Comparison of ENCODE assay signal across 18 cellular contexts in genomic region chr14:74875204-74875603, GRCh38. TPM values are rescaled to one million over a fixed set of nuclear protein-coding genes. Genes with fewer than 3 reads are reported as not detected.
DNase-seq lines count a peak whose midpoint lies in the region; ATAC-seq and TF ChIP-seq lines count a peak whose summit lies in the region.
"Had no signal": no experiment of that assay in that cellular context is flagged by ENCODE, and none has a peak within 500 bp of the region (broad histone marks: within the 10 kb centered on the region; RNA-seq: fewer than 3 reads in every experiment).

No MANE protein-coding gene starts in this region.

- H3K27me3 ChIP-seq in BLaER1, result no peaks in the 10 kb centered on the region
- H3K27me3 ChIP-seq in CD8-positive, alpha-beta memory T cell (ENCODE audit: insufficient read depth, low read length, poor library complexity, severe bottlenecking), result no peaks in the 10 kb centered on the region
- no peaks in the 10 kb centered on the region for H3K27me3 ChIP-seq in H7 (ENCODE audit: control insufficient read depth, insufficient read depth, low read length)
- no peaks in the 10 kb centered on the region for H3K27me3 ChIP-seq in MG63
- H3K27me3 ChIP-seq in ovary, result no peaks in the 10 kb centered on the region

- peaks cover 0 to 1% of the 10 kb centered on the region in 2 donors for H3K27me3 Mint-ChIP-seq in CD8-positive, alpha-beta memory T cell
- H3K27me3 Mint-ChIP-seq in activated CD8-positive, alpha-beta T cell treated with anti-CD3 and anti-CD28 coated beads, Interleukin-2, amount 10 ng/mL, durations not matched to agents 7 days and 5 days (ENCODE audit: low read depth), result no peaks in the 10 kb centered on the region
- no peaks in the 10 kb centered on the region for H3K27me3 Mint-ChIP-seq in immature natural killer cell (ENCODE audit: low read depth in 3 of 3)

- intact Hi-C loops in ovary (cut with DNase I), result no loop called here

- WGBS in ovary, 3 donors, result 76 to 80% (median 79%) methylated on average over 5 of the region's 5 CpGs

- ATAC-seq in activated CD8-positive, alpha-beta T cell treated with anti-CD3 and anti-CD28 coated beads, Interleukin-2, amount 10 ng/mL, durations not matched to agents 7 days and 5 days, result no peak
- ATAC-seq in GM21529 (IDR thresholded peaks at IDR 0.05; ENCODE audit: unreplicated experiment), result no peak

- TF ChIP-seq CTCF in ovary (IDR thresholded peaks at IDR 0.05), result no peak

- H3K27ac Mint-ChIP-seq in CD8-positive, alpha-beta memory T cell, result peak overlapping the region in 7 of 8 donors; percentile 34 to 92 (median 67)
- H3K27ac Mint-ChIP-seq in activated CD8-positive, alpha-beta T cell treated with anti-CD3 and anti-CD28 coated beads, Interleukin-2, amount 10 ng/mL, durations not matched to agents 7 days and 5 days, result peak overlapping the region; percentile 82
- peak overlapping the region; percentile 63 to 92 (median 85) for H3K27ac Mint-ChIP-seq in immature natural killer cell

- POLR2A ChIA-PET in CD8-positive, alpha-beta memory T cell (lab: Charles Lee), result no interaction called here
- POLR2A ChIA-PET in activated CD8-positive, alpha-beta T cell treated with anti-CD3 and anti-CD28 coated beads, Interleukin-2, amount 10 ng/mL, durations not matched to agents 7 days and 5 days (lab: Charles Lee), result interaction anchor here (0.6 to 1.9 kb wide), 3 partner anchors 12 to 19 kb away, joined by 3 to 7 read pairs (median 5); no protein-coding TSS in a partner anchor

- no peaks in the 10 kb centered on the region for H3K9me3 Mint-ChIP-seq in CD8-positive, alpha-beta memory T cell
- H3K9me3 Mint-ChIP-seq in activated CD8-positive, alpha-beta T cell treated with anti-CD3 and anti-CD28 coated beads, Interleukin-2, amount 10 ng/mL, durations not matched to agents 7 days and 5 days (ENCODE audit: insufficient read depth), result no peaks in the 10 kb centered on the region
- H3K9me3 Mint-ChIP-seq in immature natural killer cell, result no peaks in the 10 kb centered on the region

- H3K4me1 Mint-ChIP-seq in CD8-positive, alpha-beta memory T cell, result peaks cover 23 to 40% (median 33%) of the 10 kb centered on the region in 3 donors
- peaks cover 28% of the 10 kb centered on the region for H3K4me1 Mint-ChIP-seq in activated CD8-positive, alpha-beta T cell treated with anti-CD3 and anti-CD28 coated beads, Interleukin-2, amount 10 ng/mL, durations not matched to agents 7 days and 5 days (ENCODE audit: low read depth)
- H3K4me1 Mint-ChIP-seq in immature natural killer cell, result peaks cover 24 to 32% of the 10 kb centered on the region in 2 donors

- TF ChIP-seq POLR2A in ovary (IDR thresholded peaks at IDR 0.05), result no peak

- H3K9ac ChIP-seq in BLaER1, result no peak overlapping the region
- H3K9ac ChIP-seq: GM23248 had no signal

- peak overlapping the region; percentile 91 for H3K4me2 ChIP-seq in BLaER1

- 0 out of 2 replicates have a peak overlapping the region, but pooled peaks have one; percentile 66 for H3K27ac ChIP-seq in BLaER1
- no peak overlapping the region for H3K27ac ChIP-seq in CD8-positive, alpha-beta memory T cell (ENCODE audit: low read depth, low read length)
- H3K27ac ChIP-seq in ovary, result no peak overlapping the region
- H3K27ac ChIP-seq: GM23248 had no signal

- DNase-seq in CD8-positive, alpha-beta memory T cell, result no peak
- no peak for DNase-seq in activated CD8-positive, alpha-beta T cell treated with anti-CD3 and anti-CD28 coated beads, Interleukin-2, amount 10 ng/mL, durations not matched to agents 7 days and 5 days
- no peak for DNase-seq in immature natural killer cell
- DNase-seq in H7, result no peak
- DNase-seq in MG63, result no peak
- DNase-seq in ovary, result no peak
- DNase-seq: DMS79 treated with DMSO at 0.1 percent for 48 hours, GM23248, NCI-H1105 treated with DMSO at 0.1 percent for 48 hours, NCI-H187, NCI-H345, NCI-H69, SHP77 treated with DMSO at 0.1 percent for 48 hours had no signal

- CTCF ChIA-PET in CD8-positive, alpha-beta memory T cell (lab: Charles Lee), result interaction anchor here (9.7 to 12.1 kb wide), 2 partner anchors 13 to 31 kb away, joined by 84 to 125 read pairs; no protein-coding TSS in a partner anchor
- CTCF ChIA-PET in activated CD8-positive, alpha-beta T cell treated with anti-CD3 and anti-CD28 coated beads, Interleukin-2, amount 10 ng/mL, durations not matched to agents 7 days and 5 days (lab: Charles Lee), result interaction anchor here (0.7 to 10.6 kb wide), 4 partner anchors 15 to 213 kb away, joined by 4 to 155 read pairs (median 66); no protein-coding TSS in a partner anchor

- H3K36me3 ChIP-seq in BLaER1 (no peaks in the 10 kb centered on the region), H7 (replicated peaks; ENCODE audit: control insufficient read depth, insufficient read depth, low read length) (no peaks in the 10 kb centered on the region), MG63 (no peaks in the 10 kb centered on the region), ovary (no peaks in the 10 kb centered on the region)
- H3K36me3 ChIP-seq in CD8-positive, alpha-beta memory T cell (ENCODE audit: insufficient read depth, low read length), result no peaks in the 10 kb centered on the region

- H3K4me1 ChIP-seq in BLaER1 (peaks cover 28% of the 10 kb centered on the region), ovary (ENCODE audit: insufficient read depth) (no peaks in the 10 kb centered on the region)
- peaks cover 17% of the 10 kb centered on the region for H3K4me1 ChIP-seq in CD8-positive, alpha-beta memory T cell (ENCODE audit: insufficient read depth, low read length)

- H3K4me3 ChIP-seq in BLaER1 (no peak overlapping the region), H7 (ENCODE audit: insufficient read depth, low read depth, low read length) (no peak overlapping the region), MG63 (no peak overlapping the region), ovary (no peak overlapping the region)
- no peak overlapping the region for H3K4me3 ChIP-seq in CD8-positive, alpha-beta memory T cell (ENCODE audit: low read length)
- H3K4me3 ChIP-seq: GM23248 had no signal

- no peaks in the 10 kb centered on the region for H4K20me1 ChIP-seq in BLaER1

- no peaks in the 10 kb centered on the region for H3K9me3 ChIP-seq in BLaER1
- H3K9me3 ChIP-seq in CD8-positive, alpha-beta memory T cell (ENCODE audit: low read length), result no peaks in the 10 kb centered on the region
- no peaks in the 10 kb centered on the region for H3K9me3 ChIP-seq in MG63
- no peaks in the 10 kb centered on the region for H3K9me3 ChIP-seq in ovary

- no peak for TF ChIP-seq EP300 in ovary (IDR thresholded peaks at IDR 0.05)

- H3K4me3 Mint-ChIP-seq in CD8-positive, alpha-beta memory T cell, result peak overlapping the region in 5 of 7 donors; percentile 12 to 71 (median 51)
- peak overlapping the region; percentile 37 for H3K4me3 Mint-ChIP-seq in activated CD8-positive, alpha-beta T cell treated with anti-CD3 and anti-CD28 coated beads, Interleukin-2, amount 10 ng/mL, durations not matched to agents 7 days and 5 days
- H3K4me3 Mint-ChIP-seq in immature natural killer cell, result peak overlapping the region; percentile 59 to 87 (median 75)

- no peaks in the 10 kb centered on the region for H3K36me3 Mint-ChIP-seq in CD8-positive, alpha-beta memory T cell
- no peaks in the 10 kb centered on the region for H3K36me3 Mint-ChIP-seq in activated CD8-positive, alpha-beta T cell treated with anti-CD3 and anti-CD28 coated beads, Interleukin-2, amount 10 ng/mL, durations not matched to agents 7 days and 5 days (ENCODE audit: low read depth)
- H3K36me3 Mint-ChIP-seq in immature natural killer cell, result peaks cover 0 to 4% (median 0%) of the 10 kb centered on the region in 3 donors

RNA-seq across cellular contexts. Expression of gene PROX2, which starts 0.7 kb away (rescaled TPM):
- total RNA-seq in CD8-positive, alpha-beta memory T cell, result under 1 TPM; 0.24 to 0.33 TPM
- polyA plus RNA-seq in CD8-positive, alpha-beta memory T cell, result not detected
- total RNA-seq in activated CD8-positive, alpha-beta T cell treated with anti-CD3 and anti-CD28 coated beads, Interleukin-2, amount 10 ng/mL, durations not matched to agents 7 days and 5 days, result under 1 TPM; 0.13 to 0.44 TPM
- 1 to 10 TPM in 1 of 3 donors, not detected in 2; 1.7 TPM for polyA plus RNA-seq in immature natural killer cell
- total RNA-seq in H7 (2014; rRNA removed; shearing (Covaris generic)), result not detected in 2 replicates
- not detected in 2 replicates for total RNA-seq in MG63 (2014; rRNA removed; shearing (Covaris generic); ENCODE audit: low replicate concordance)
- total RNA-seq in ovary, result not detected
- not detected for polyA plus RNA-seq in ovary
- total RNA-seq: A673, G401, GM23248, RPMI7951 had no signal

RNA-seq across cellular contexts. Expression of gene DLST, which starts 6.5 kb away (rescaled TPM):
- 100 to 1,000 TPM; 160 to 161 TPM for total RNA-seq in CD8-positive, alpha-beta memory T cell
- polyA plus RNA-seq in CD8-positive, alpha-beta memory T cell, result 8.8 TPM
- 100 to 1,000 TPM; 106 to 108 TPM for total RNA-seq in activated CD8-positive, alpha-beta T cell treated with anti-CD3 and anti-CD28 coated beads, Interleukin-2, amount 10 ng/mL, durations not matched to agents 7 days and 5 days
- 10 to 100 TPM in 1 of 3 donors, 1 to 10 TPM in 2; 7.7 to 13.1 (median 9.0) TPM for polyA plus RNA-seq in immature natural killer cell
- 71.0 and 76.7 TPM in 2 replicates for total RNA-seq in H7 (2014; rRNA removed; shearing (Covaris generic))
- total RNA-seq in MG63 (2014; rRNA removed; shearing (Covaris generic); ENCODE audit: low replicate concordance), result 38.7 and 52.6 TPM in 2 replicates
- total RNA-seq in ovary, result 10 to 100 TPM; 41.0 to 71.5 (median 68.6) TPM
- 100 to 1,000 TPM in 1 of 2 donors, 10 to 100 TPM in 1; 50.6 to 100 TPM for polyA plus RNA-seq in ovary

RNA-seq across cellular contexts. Expression of gene RPS6KL1, which starts 47.9 kb away (rescaled TPM):
- total RNA-seq in CD8-positive, alpha-beta memory T cell, result 1 to 10 TPM; 4.8 to 5.0 TPM
- polyA plus RNA-seq in CD8-positive, alpha-beta memory T cell, result not detected
- 1 to 10 TPM; 4.3 to 5.2 TPM for total RNA-seq in activated CD8-positive, alpha-beta T cell treated with anti-CD3 and anti-CD28 coated beads, Interleukin-2, amount 10 ng/mL, durations not matched to agents 7 days and 5 days
- polyA plus RNA-seq in immature natural killer cell (1 to 10 TPM in 1 of 3 donors, under 1 TPM in 1, not detected in 1; 0.34 to 1.3 TPM), ovary (1 to 10 TPM in 1 of 2 donors, under 1 TPM in 1; 0.67 to 1.7 TPM)
- 5.4 and 12.4 TPM in 2 replicates for total RNA-seq in H7 (2014; rRNA removed; shearing (Covaris generic))
- 5.4 and 11.3 TPM in 2 replicates for total RNA-seq in MG63 (2014; rRNA removed; shearing (Covaris generic); ENCODE audit: low replicate concordance)
- total RNA-seq in ovary, result 1 to 10 TPM in 5 of 7 donors, under 1 TPM in 2; 0.24 to 3.0 (median 1.8) TPM
